In the genomic region with DNA sequence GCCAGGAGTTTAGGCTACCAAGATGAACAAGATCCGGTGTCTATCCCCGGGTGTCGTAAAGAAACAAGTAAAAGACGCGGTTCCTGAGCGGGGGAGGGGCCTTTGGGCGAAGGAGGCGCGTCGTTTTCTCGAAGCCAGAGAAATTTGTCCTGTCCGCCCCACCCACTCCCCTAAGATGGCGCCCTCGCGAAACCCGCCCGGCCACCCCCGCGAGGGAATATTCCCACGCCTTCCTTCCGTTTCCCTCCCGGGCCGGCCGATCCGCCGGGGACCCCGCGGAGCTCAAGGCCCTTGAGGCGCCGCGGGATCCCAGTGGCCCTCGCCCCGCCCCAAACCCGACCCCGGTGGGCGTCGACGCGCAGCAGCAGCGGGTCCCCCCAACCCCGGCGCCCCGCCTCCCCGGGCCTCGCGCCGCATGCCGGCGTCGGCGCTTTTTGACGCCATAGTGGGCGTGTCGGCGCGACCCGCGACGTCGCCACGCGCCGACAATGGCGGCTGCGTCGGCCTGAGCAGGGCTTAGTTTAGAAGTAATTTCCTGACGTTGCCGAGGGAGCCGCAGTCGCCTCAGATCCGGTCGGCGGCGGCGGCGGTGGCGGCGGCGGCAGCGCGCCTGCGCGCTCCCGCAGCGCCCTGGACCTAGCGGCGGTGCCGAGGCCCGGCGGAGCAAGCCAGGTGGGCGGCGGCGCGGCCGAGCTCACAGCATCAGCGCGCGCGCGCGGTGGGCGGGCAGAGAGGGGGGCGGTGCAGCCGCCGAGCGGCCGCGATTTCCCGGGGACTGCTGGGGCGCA, we compare ENCODE assay signal across 1 cellular context.
TF ChIP-seq lines count a peak whose summit lies in the region.

No MANE protein-coding gene starts in this region.

TF ChIP-seq in K562, 482 proteins besides CTCF, POLR2A, EP300 and RAD21 (continued from another document):
- no peak for TF ChIP-seq CHD7 (IDR thresholded peaks at IDR 0.05; ENCODE audit: low read depth, low read length)
- TF ChIP-seq RBFOX2 (IDR thresholded peaks at IDR 0.05; ENCODE audit: low read depth, low read length) = peak; percentile 80
- TF ChIP-seq ZNF395 (CRISPR knock-in tag; IDR thresholded peaks at IDR 0.05) = peak; percentile 38; the same call in 1 of the 2 replicates
- no peak for TF ChIP-seq KHSRP (IDR thresholded peaks at IDR 0.05)
- TF ChIP-seq MNT (conservative IDR thresholded peaks at IDR 0.05) = no peak; a peak in 2 of 4 replicates
- no peak for TF ChIP-seq NEUROD1 (IDR thresholded peaks at IDR 0.05; ENCODE audit: borderline replicate concordance, low read depth, low read length, partially characterized antibody)
- TF ChIP-seq USF1 (CRISPR knock-in tag; IDR thresholded peaks at IDR 0.05) = no peak
- no peak for TF ChIP-seq NFE2L1 (tag; IDR thresholded peaks at IDR 0.05; ENCODE audit: borderline replicate concordance, low read depth)
- TF ChIP-seq POLR2H (tag; IDR thresholded peaks at IDR 0.05; ENCODE audit: low read depth) = peak; percentile 74
- no peak for TF ChIP-seq ZNF324 (CRISPR knock-in tag; IDR thresholded peaks at IDR 0.05)
- TF ChIP-seq CBX2 (IDR thresholded peaks at IDR 0.05; ENCODE audit: insufficient read depth, low read length, poor library complexity, severe bottlenecking) = no peak
- TF ChIP-seq, protein P1, sequence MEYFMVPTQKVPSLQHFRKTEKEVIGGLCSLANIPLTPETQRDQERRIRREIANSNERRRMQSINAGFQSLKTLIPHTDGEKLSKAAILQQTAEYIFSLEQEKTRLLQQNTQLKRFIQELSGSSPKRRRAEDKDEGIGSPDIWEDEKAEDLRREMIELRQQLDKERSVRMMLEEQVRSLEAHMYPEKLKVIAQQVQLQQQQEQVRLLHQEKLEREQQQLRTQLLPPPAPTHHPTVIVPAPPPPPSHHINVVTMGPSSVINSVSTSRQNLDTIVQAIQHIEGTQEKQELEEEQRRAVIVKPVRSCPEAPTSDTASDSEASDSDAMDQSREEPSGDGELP (CRISPR knock-in tag; IDR thresholded peaks at IDR 0.05; ENCODE audit: borderline replicate concordance) = peak; percentile 32; the same call in 1 of the 2 replicates
- no peak for TF ChIP-seq KLF6 (CRISPR knock-in tag; IDR thresholded peaks at IDR 0.05; ENCODE audit: borderline replicate concordance)
- peak; percentile 86 for TF ChIP-seq POLR2G (IDR thresholded peaks at IDR 0.05; ENCODE audit: low read depth, low read length)
- TF ChIP-seq EHMT2 (IDR thresholded peaks at IDR 0.05) = no peak
- TF ChIP-seq ZBTB17 (CRISPR knock-in tag; IDR thresholded peaks at IDR 0.05) = no peak
- no peak for TF ChIP-seq PYGO2 (tag; IDR thresholded peaks at IDR 0.05)
- TF ChIP-seq SLC30A9 (CRISPR knock-in tag; IDR thresholded peaks at IDR 0.05) = no peak
- TF ChIP-seq BCL6 (CRISPR knock-in tag; IDR thresholded peaks at IDR 0.05) = no peak
- TF ChIP-seq HMBOX1 (IDR thresholded peaks at IDR 0.05) = no peak
- TF ChIP-seq DNMT1 (IDR thresholded peaks at IDR 0.05) = no peak
- TF ChIP-seq PTBP1 (IDR thresholded peaks at IDR 0.05; ENCODE audit: low read depth, low read length) = no peak
- no peak for TF ChIP-seq CHCHD3 (CRISPR knock-in tag; IDR thresholded peaks at IDR 0.05)
- TF ChIP-seq CXXC5 (CRISPR knock-in tag; IDR thresholded peaks at IDR 0.05) = peak; percentile 83
TF ChIP-seq in K562: peak in this region for 61.
